21 cellular contexts compared by ENCODE assay signal in genomic region chr22:48920776-48921241, GRCh38.
A peak's percentile ranks its signal among the peaks of the same experiment; 100 is the strongest.
DNase-seq lines count a peak whose midpoint lies in the region; ATAC-seq and TF ChIP-seq lines count a peak whose summit lies in the region.
"Had no signal": no experiment of that assay in that cellular context is flagged by ENCODE, and none has a peak within 500 bp of the region (broad histone marks: within the 10 kb centered on the region; RNA-seq: fewer than 3 reads in every experiment).

No MANE protein-coding gene starts in this region.

- H3K27me3 ChIP-seq in H9 (ENCODE audit: insufficient read depth, low read length) (no peaks in the 10 kb centered on the region), endodermal cell (ENCODE audit: control insufficient read depth, insufficient read depth, low read length, poor library complexity, severe bottlenecking) (no peaks in the 10 kb centered on the region), PC-3 (ENCODE audit: low read length) (no peaks in the 10 kb centered on the region)
- no peaks in the 10 kb centered on the region for H3K27me3 ChIP-seq in CD8-positive, alpha-beta memory T cell (ENCODE audit: insufficient read depth, low read length, poor library complexity, severe bottlenecking)
- H3K27me3 ChIP-seq: upper lobe of left lung had no signal

- no peak overlapping the region for H2BK12ac ChIP-seq in H9 (ENCODE audit: insufficient read length, low read depth, low read length)

- WGBS in H9 (ENCODE audit: extremely low coverage, insufficient read length, low lambda C conversion rate), result no CpG with 5 or more reads among the region's 13 CpGs
- WGBS in endodermal cell (ENCODE audit: insufficient coverage in 1 of 2, insufficient read length in 1 of 2), 2 experiments, result 90 to 91% methylated on average over 6 to 13 of the region's 13 CpGs

- DNase-seq in H9 (peak; percentile 17), NCI-H69 (lab: John Stamatoyannopoulos, UW) (peak; percentile 66), endodermal cell (no peak), osteocyte (ENCODE audit: extremely low spot score, unreplicated experiment) (peak; percentile 80), iPS-NIHi11 (ENCODE audit: low spot score) (no peak), NCI-H1694 (lab: John Stamatoyannopoulos, UW) (no peak), PC-3 (no peak)
- no peak for DNase-seq in CD8-positive, alpha-beta memory T cell
- DNase-seq: activated CD4-positive, CD25-positive, alpha-beta regulatory T cell; Caco-2; left colon; mucosa of descending colon; MV-4-11; NCI-H524 treated with DMSO at 0.1 percent for 48 hours; right cardiac atrium; stimulated activated naive B cell treated with anti-CD40 and anti-IgM and Interleukin-4, amounts not matched to agents 10 μg/mL and 1 μg/mL and 100 μg/mL, for 72 hours had no signal

- no peak overlapping the region for H3K4me3 Mint-ChIP-seq in H9
- H3K4me3 Mint-ChIP-seq in endodermal cell, result no peak overlapping the region
- no peak overlapping the region for H3K4me3 Mint-ChIP-seq in osteocyte (ENCODE audit: unreplicated experiment)
- no peak overlapping the region for H3K4me3 Mint-ChIP-seq in CD8-positive, alpha-beta memory T cell
- H3K4me3 Mint-ChIP-seq: stimulated activated naive B cell treated with anti-CD40 and anti-IgM and Interleukin-4, amounts not matched to agents 10 μg/mL and 1 μg/mL and 100 μg/mL, for 72 hours had no signal

- H3K9ac ChIP-seq in H9 (ENCODE audit: extremely low read depth, insufficient read length, low read length) (no peak overlapping the region), endodermal cell (ENCODE audit: extremely low read depth, low read length, poor library complexity, severe bottlenecking) (no peak overlapping the region), PC-3 (ENCODE audit: low read length) (no peak overlapping the region)

- no peak overlapping the region for H3K56ac ChIP-seq in H9 (ENCODE audit: insufficient read length, low read depth, low read length)

- H3K4me2 ChIP-seq in H9 (ENCODE audit: insufficient read depth, insufficient read length, low read length), result no peak overlapping the region
- H3K4me2 ChIP-seq in PC-3 (ENCODE audit: low read length), result no peak overlapping the region

- no peaks in the 10 kb centered on the region for H3K79me1 ChIP-seq in H9 (ENCODE audit: insufficient read depth, low read depth, low read length, poor library complexity, severe bottlenecking)

- no peak for ATAC-seq in PC-3
- ATAC-seq: esophagus mucosa; gastroesophageal sphincter; left colon; mucosa of descending colon; right cardiac atrium; stimulated activated naive B cell treated with anti-CD40 and anti-IgM and Interleukin-4, amounts not matched to agents 10 μg/mL and 1 μg/mL and 100 μg/mL, for 72 hours had no signal

- H3K27ac Mint-ChIP-seq in H9 (no peak overlapping the region), endodermal cell (peak overlapping the region; percentile 30), osteocyte (ENCODE audit: unreplicated experiment) (no peak overlapping the region)
- H3K27ac Mint-ChIP-seq in CD8-positive, alpha-beta memory T cell, result no peak overlapping the region
- H3K27ac Mint-ChIP-seq: stimulated activated naive B cell treated with anti-CD40 and anti-IgM and Interleukin-4, amounts not matched to agents 10 μg/mL and 1 μg/mL and 100 μg/mL, for 72 hours had no signal

- H3K4me1 ChIP-seq in H9 (ENCODE audit: insufficient read depth, low read length) (no peaks in the 10 kb centered on the region), endodermal cell (ENCODE audit: control insufficient read depth, insufficient read depth, low read length) (peaks cover 6% of the 10 kb centered on the region), PC-3 (ENCODE audit: insufficient read depth, low read length) (no peaks in the 10 kb centered on the region)
- H3K4me1 ChIP-seq in CD8-positive, alpha-beta memory T cell (ENCODE audit: insufficient read depth, low read length), result no peaks in the 10 kb centered on the region
- H3K4me1 ChIP-seq: adrenal gland, Caco-2, gastroesophageal sphincter, upper lobe of left lung had no signal

- no peak overlapping the region for H4K5ac ChIP-seq in H9 (ENCODE audit: insufficient read length, low read depth, low read length)

- H4K20me1 ChIP-seq in H9 (ENCODE audit: control insufficient read depth, insufficient read depth, insufficient read length) (no peaks in the 10 kb centered on the region), PC-3 (ENCODE audit: low read length) (no peaks in the 10 kb centered on the region)

- TF ChIP-seq CTCF in H9 (conservative IDR thresholded peaks at IDR 0.05), result no peak
- no peak for TF ChIP-seq CTCF in endodermal cell (conservative IDR thresholded peaks at IDR 0.05)
- TF ChIP-seq CTCF in osteocyte (IDR thresholded peaks at IDR 0.05), result no peak
- TF ChIP-seq CTCF in PC-3 (conservative IDR thresholded peaks at IDR 0.05; ENCODE audit: low read depth, low read length), result no peak

- H4K91ac ChIP-seq in H9 (ENCODE audit: insufficient read length, low read depth, low read length), result no peak overlapping the region

- H3K36me3 Mint-ChIP-seq in H9 (ENCODE audit: insufficient read depth in 1 of 3, low read depth in 3 of 3) (peaks cover 2 to 6% (median 4%) of the 10 kb centered on the region in 3 experiments; a peak in 6 of 7 replicates), endodermal cell (ENCODE audit: low read depth) (peaks cover 1% of the 10 kb centered on the region), osteocyte (ENCODE audit: unreplicated experiment) (no peaks in the 10 kb centered on the region)
- no peaks in the 10 kb centered on the region for H3K36me3 Mint-ChIP-seq in CD8-positive, alpha-beta memory T cell
- H3K36me3 Mint-ChIP-seq: stimulated activated naive B cell treated with anti-CD40 and anti-IgM and Interleukin-4, amounts not matched to agents 10 μg/mL and 1 μg/mL and 100 μg/mL, for 72 hours had no signal

- no peak overlapping the region for H2BK5ac ChIP-seq in H9 (ENCODE audit: insufficient read length, low read length)

- no peak overlapping the region for H2AK5ac ChIP-seq in H9 (ENCODE audit: insufficient read length, low read length)

- no peaks in the 10 kb centered on the region for H3K9me2 ChIP-seq in PC-3 (replicated peaks; ENCODE audit: low read length)

- H3K23ac ChIP-seq in H9 (ENCODE audit: insufficient read length, low read depth, low read length), result no peak overlapping the region

- CTCF ChIA-PET in PC-3 (lab: Charles Lee), result no interaction called here
- CTCF ChIA-PET in CD8-positive, alpha-beta memory T cell (lab: Charles Lee), result no interaction called here

- H3K14ac ChIP-seq in H9 (ENCODE audit: insufficient read depth, low read length), result no peak overlapping the region

- no peak overlapping the region for H3T11ph ChIP-seq in H9 (ENCODE audit: low read length)

- BruUV-seq in PC-3 (replicated peaks; lab: Mats Ljungman, UMichigan), result no TSS peak

- H3K9me3 Mint-ChIP-seq in H9, result peaks cover 14% of the 10 kb centered on the region in 2 experiments
- H3K9me3 Mint-ChIP-seq in endodermal cell, result peaks cover 18% of the 10 kb centered on the region
- H3K9me3 Mint-ChIP-seq in osteocyte (ENCODE audit: unreplicated experiment), result no peaks in the 10 kb centered on the region
- peaks cover 0 to 3% (median 2%) of the 10 kb centered on the region in 5 donors for H3K9me3 Mint-ChIP-seq in CD8-positive, alpha-beta memory T cell

- no peak overlapping the region for H3K4ac ChIP-seq in H9 (ENCODE audit: low read depth, low read length)

- POLR2A ChIA-PET in PC-3 (lab: Charles Lee; ENCODE audit: unreplicated experiment), result no interaction called here
- POLR2A ChIA-PET in CD8-positive, alpha-beta memory T cell (lab: Charles Lee), result no interaction called here

- H3K9me3 ChIP-seq in H9 (ENCODE audit: control insufficient read depth, low read depth, low read length) (no peaks in the 10 kb centered on the region), endodermal cell (ENCODE audit: control insufficient read depth, low read length) (peaks cover 15% of the 10 kb centered on the region), PC-3 (ENCODE audit: low read length) (no peaks in the 10 kb centered on the region)
- no peaks in the 10 kb centered on the region for H3K9me3 ChIP-seq in CD8-positive, alpha-beta memory T cell (ENCODE audit: low read length)
- H3K9me3 ChIP-seq: adrenal gland, Caco-2, gastroesophageal sphincter, mucosa of descending colon, upper lobe of left lung had no signal

- H3K23me2 ChIP-seq in H9 (ENCODE audit: insufficient read length, low read depth, low read length, poor library complexity, severe bottlenecking), result no peaks in the 10 kb centered on the region

- no peak overlapping the region for H3K4me3 ChIP-seq in endodermal cell (ENCODE audit: low read length)
- no peak overlapping the region for H3K4me3 ChIP-seq in PC-3 (ENCODE audit: low read length)
- H3K4me3 ChIP-seq in CD8-positive, alpha-beta memory T cell (ENCODE audit: low read length), result no peak overlapping the region
- H3K4me3 ChIP-seq: adrenal gland, gastroesophageal sphincter, mucosa of descending colon, SK-N-MC, upper lobe of left lung had no signal

- H3K27ac ChIP-seq in H9 (ENCODE audit: insufficient read length, low read depth, low read length), result no peak overlapping the region
- H3K27ac ChIP-seq in endodermal cell (ENCODE audit: low read depth, low read length), result peak overlapping the region; percentile 73
- no peak overlapping the region for H3K27ac ChIP-seq in PC-3 (ENCODE audit: low read length)
- no peak overlapping the region for H3K27ac ChIP-seq in CD8-positive, alpha-beta memory T cell (ENCODE audit: low read depth, low read length)
- H3K27ac ChIP-seq: adrenal gland, gastroesophageal sphincter, SK-N-MC, upper lobe of left lung had no signal

- no peaks in the 10 kb centered on the region for H3F3A ChIP-seq in PC-3 (ENCODE audit: low read length, unreplicated experiment)

- H3K27me3 Mint-ChIP-seq in H9 (ENCODE audit: low read depth), result peaks cover 30% of the 10 kb centered on the region
- H3K27me3 Mint-ChIP-seq in endodermal cell (ENCODE audit: insufficient read depth), result peaks cover 9% of the 10 kb centered on the region
- H3K27me3 Mint-ChIP-seq in osteocyte (ENCODE audit: unreplicated experiment), result peaks cover 7% of the 10 kb centered on the region
- peaks cover 7 to 21% of the 10 kb centered on the region in 2 donors for H3K27me3 Mint-ChIP-seq in CD8-positive, alpha-beta memory T cell

- H3K79me2 ChIP-seq in H9 (ENCODE audit: insufficient read depth, low read length) (no peaks in the 10 kb centered on the region), PC-3 (ENCODE audit: low read length) (no peaks in the 10 kb centered on the region)

- H2BK20ac ChIP-seq in H9 (ENCODE audit: low read depth, low read length, poor library complexity, severe bottlenecking), result no peak overlapping the region

- no peak overlapping the region for H2BK15ac ChIP-seq in H9 (ENCODE audit: low read depth, low read length)

- no peak overlapping the region for H3K18ac ChIP-seq in H9 (ENCODE audit: insufficient read length, low read depth, low read length)

- H2AFZ ChIP-seq in H9 (ENCODE audit: low read length) (no peak overlapping the region), PC-3 (ENCODE audit: low read length) (no peak overlapping the region)

- H3K36me3 ChIP-seq in endodermal cell (ENCODE audit: control insufficient read depth, insufficient read depth, low read length) (no peaks in the 10 kb centered on the region), PC-3 (ENCODE audit: low read depth, low read length) (no peaks in the 10 kb centered on the region)
- H3K36me3 ChIP-seq in CD8-positive, alpha-beta memory T cell (ENCODE audit: insufficient read depth, low read length), result no peaks in the 10 kb centered on the region
- H3K36me3 ChIP-seq: adrenal gland, gastroesophageal sphincter, upper lobe of left lung had no signal

- no peak overlapping the region for H4K8ac ChIP-seq in H9 (replicated peaks; ENCODE audit: insufficient read length, low read depth, low read length)

- peaks cover 8 to 11% of the 10 kb centered on the region in 2 experiments for H3K4me1 Mint-ChIP-seq in H9
- peaks cover 24% of the 10 kb centered on the region for H3K4me1 Mint-ChIP-seq in endodermal cell
- no peaks in the 10 kb centered on the region for H3K4me1 Mint-ChIP-seq in osteocyte (ENCODE audit: unreplicated experiment)
- H3K4me1 Mint-ChIP-seq in CD8-positive, alpha-beta memory T cell, result no peaks in the 10 kb centered on the region
- H3K4me1 Mint-ChIP-seq: stimulated activated naive B cell treated with anti-CD40 and anti-IgM and Interleukin-4, amounts not matched to agents 10 μg/mL and 1 μg/mL and 100 μg/mL, for 72 hours had no signal

- intact Hi-C loops in PC-3 (cut with micrococcal nuclease), result no loop called here

- no peak overlapping the region for H2BK120ac ChIP-seq in H9 (ENCODE audit: low read depth, low read length, poor library complexity, severe bottlenecking)

Comparison
In these comparisons a context has a peak if more than half of its experiments do, and no peak if none do; other contexts are left out.
1. DNase-seq: peak in H9 (single experiment), NCI-H69 (single experiment) and osteocyte (single experiment); none in endodermal cell (single experiment), iPS-NIHi11 (single experiment), NCI-H1694 (single experiment), PC-3 (single experiment) and CD8-positive, alpha-beta memory T cell (0 of 5).